ENCODE assay signal across 8 cellular contexts in the genomic region with DNA sequence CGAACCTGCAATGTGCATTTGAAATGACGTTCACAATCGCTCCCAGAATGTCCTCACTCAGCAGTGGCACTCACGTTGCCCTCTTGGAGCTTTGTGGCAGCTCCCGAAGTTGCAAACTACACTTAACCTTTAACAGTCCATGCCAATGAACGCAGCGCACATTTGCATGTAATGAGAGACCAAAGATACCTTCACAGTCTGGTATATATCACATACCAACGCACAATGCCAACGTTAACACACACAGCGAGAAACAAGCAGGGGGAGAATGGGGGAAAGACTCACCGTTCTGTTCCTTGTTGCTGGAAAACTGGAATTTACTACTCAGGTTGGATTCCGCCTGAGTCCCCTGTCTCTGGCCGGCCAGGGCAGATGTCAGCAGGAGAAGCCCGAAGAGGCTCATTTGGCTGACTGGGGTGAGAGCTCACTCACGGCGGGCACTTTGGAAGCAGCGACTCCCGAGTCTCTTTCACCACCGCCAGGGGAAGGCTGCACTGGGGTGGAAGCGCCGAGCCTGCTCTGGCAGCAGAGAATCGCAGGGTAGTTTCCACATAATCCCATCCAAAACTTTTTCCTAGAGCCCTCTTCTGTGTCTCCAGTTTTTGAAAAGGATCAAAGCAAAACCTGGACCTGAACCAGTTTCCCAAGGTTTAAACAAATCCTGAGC. TPM values are rescaled to one million over a fixed set of nuclear protein-coding genes. Genes with fewer than 3 reads are reported as not detected.
DNase-seq lines count a peak whose midpoint lies in the region; ATAC-seq and TF ChIP-seq lines count a peak whose summit lies in the region.

No MANE protein-coding gene starts in this region.

- no peaks in the 10 kb centered on the region for H3K36me3 ChIP-seq in iPS-20b (ENCODE audit: insufficient read depth, low read depth, low read length)

- no peaks in the 10 kb centered on the region for H3K9me3 ChIP-seq in iPS-20b (ENCODE audit: insufficient read depth, low read depth, low read length)

- H3K27ac ChIP-seq in iPS-20b (ENCODE audit: low read length), result no peak overlapping the region

- TF ChIP-seq CTCF in cardiac fibroblast (IDR thresholded peaks at IDR 0.05; ENCODE audit: low read depth, low read length), result peak; percentile 85

- H3K4me1 Mint-ChIP-seq in activated T-cell treated with anti-CD3 and anti-CD28 coated beads, Interleukin-2, amount 50 U/mL, for 72 hours (ENCODE audit: low read depth), result peaks cover 8% of the 10 kb centered on the region

- peak overlapping the region; percentile 61 to 90 for H3K4me3 ChIP-seq in cardiac fibroblast (replicated peaks in 1 of 2; ENCODE audit: low read depth in 2 of 2, low read length in 2 of 2)
- H3K4me3 ChIP-seq in iPS-20b (ENCODE audit: low read length), result peak overlapping the region; percentile 75

- no peak for DNase-seq in activated T-cell treated with anti-CD3 and anti-CD28 coated beads, Interleukin-2, amount 50 U/mL, for 72 hours
- DNase-seq in activated T-cell treated with anti-CD3 and anti-CD28 coated beads, Interleukin-2, amount 50 U/mL, for 1 hour, result no peak
- DNase-seq in NCI-H526 treated with DMSO at 0.1 percent for 48 hours (lab: John Stamatoyannopoulos, UW) (peak; percentile 11), cardiac fibroblast (ENCODE audit: low read depth in 2 of 2) (peak; percentile 74 to 75), renal cortical epithelial cell (ENCODE audit: low read depth) (peak; percentile 54)

- peaks cover 5 to 6% of the 10 kb centered on the region in 2 donors for H3K36me3 Mint-ChIP-seq in activated T-cell treated with anti-CD3 and anti-CD28 coated beads, Interleukin-2, amount 50 U/mL, for 72 hours (ENCODE audit: insufficient read depth in 2 of 2)

- H3K27ac Mint-ChIP-seq in activated T-cell treated with anti-CD3 and anti-CD28 coated beads, Interleukin-2, amount 50 U/mL, for 72 hours, result no peak overlapping the region

- peak overlapping the region; percentile 64 to 75 for H3K4me3 Mint-ChIP-seq in activated T-cell treated with anti-CD3 and anti-CD28 coated beads, Interleukin-2, amount 50 U/mL, for 72 hours

- peaks cover 1 to 5% of the 10 kb centered on the region in 2 donors for H3K9me3 Mint-ChIP-seq in activated T-cell treated with anti-CD3 and anti-CD28 coated beads, Interleukin-2, amount 50 U/mL, for 72 hours

- H3K9ac ChIP-seq in iPS-20b (ENCODE audit: low read depth, low read length), result peak overlapping the region; percentile 60; the same call in 1 of the 2 replicates

- peaks cover 35% of the 10 kb centered on the region for H3K27me3 ChIP-seq in iPS-20b (ENCODE audit: insufficient read depth, low read length)

- no peak for ATAC-seq in activated T-cell treated with anti-CD3 and anti-CD28 coated beads, Interleukin-2, amount 50 U/mL, for 72 hours (replicated peaks in 1 of 2)
- ATAC-seq in GM21723 (IDR thresholded peaks at IDR 0.05; ENCODE audit: unreplicated experiment) (no peak), GM19328 (IDR thresholded peaks at IDR 0.05; ENCODE audit: unreplicated experiment) (no peak)

- H3K27me3 Mint-ChIP-seq in activated T-cell treated with anti-CD3 and anti-CD28 coated beads, Interleukin-2, amount 50 U/mL, for 72 hours (ENCODE audit: low read depth), result peaks cover 50% of the 10 kb centered on the region

- peaks cover 16% of the 10 kb centered on the region; the same call in 1 of the 2 replicates for H3K4me1 ChIP-seq in iPS-20b (ENCODE audit: insufficient read depth, low read length)

RNA-seq across cellular contexts. Expression of a gene that starts 1.0 kb away (rescaled TPM):
- not detected for total RNA-seq in activated T-cell treated with anti-CD3 and anti-CD28 coated beads, Interleukin-2, amount 50 U/mL, for 72 hours
- total RNA-seq in renal cortical epithelial cell, result 133 and 173 TPM in 2 replicates

Comparison
In these comparisons a context has a peak if more than half of its experiments do, and no peak if none do; other contexts are left out.
1. DNase-seq: peak in NCI-H526 treated with DMSO at 0.1 percent for 48 hours (single experiment), cardiac fibroblast (2 of 2) and renal cortical epithelial cell (single experiment); none in activated T-cell treated with anti-CD3 and anti-CD28 coated beads, Interleukin-2, amount 50 U/mL, for 72 hours (0 of 2) and activated T-cell treated with anti-CD3 and anti-CD28 coated beads, Interleukin-2, amount 50 U/mL, for 1 hour (single experiment).
2. RNA of a gene that starts 1.0 kb away (total RNA-seq): 133 to 173 TPM in renal cortical epithelial cell; not detected in activated T-cell treated with anti-CD3 and anti-CD28 coated beads, Interleukin-2, amount 50 U/mL, for 72 hours; every median in the first group is over 100 times any median in the second.